ENCODE assay signal across 31 cellular contexts in genomic region chr5:25516136-25516535, GRCh38.
DNase-seq lines count a peak whose midpoint lies in the region; ATAC-seq, FAIRE-seq and TF ChIP-seq lines count a peak whose summit lies in the region.
"Had no signal": no experiment of that assay in that cellular context is flagged by ENCODE, and none has a peak within 500 bp of the region (broad histone marks: within the 10 kb centered on the region; RNA-seq: fewer than 3 reads in every experiment).

No MANE protein-coding gene starts in this region.

- CTCF ChIA-PET in PC-3 (lab: Charles Lee) = no interaction called here
- CTCF ChIA-PET in activated CD4-positive, alpha-beta memory T cell treated with anti-CD3 and anti-CD28 coated beads for 36 hours (lab: Charles Lee) = no interaction called here

- 0 out of 2 replicates have a peak overlapping the region, but pooled peaks have one; percentile 30 for H2AFZ ChIP-seq in GM23338
- no peak overlapping the region for H2AFZ ChIP-seq in PC-3 (ENCODE audit: low read length)
- H2AFZ ChIP-seq: GM23248 had no signal

- TF ChIP-seq CTCF in GM23338 (conservative IDR thresholded peaks at IDR 0.05; ENCODE audit: low read depth in 2 of 2) = no peak
- no peak for TF ChIP-seq CTCF in PC-3 (conservative IDR thresholded peaks at IDR 0.05; ENCODE audit: low read depth, low read length)

- H3K4me2 ChIP-seq in GM23338 (no peak overlapping the region), PC-3 (ENCODE audit: low read length) (no peak overlapping the region)

- peaks cover 2% of the 10 kb centered on the region for H3K27me3 Mint-ChIP-seq in GM23338 (ENCODE audit: insufficient read depth, low read depth, poor library complexity)
- H3K27me3 Mint-ChIP-seq in activated CD4-positive, alpha-beta memory T cell treated with anti-CD3 and anti-CD28 coated beads for 36 hours = no peaks in the 10 kb centered on the region
- H3K27me3 Mint-ChIP-seq: activated CD8-positive, alpha-beta memory T cell treated with anti-CD3 and anti-CD28 coated beads, Interleukin-2, amount 10 ng/mL, durations not matched to agents 7 days and 5 days; memory B cell; stimulated activated memory B cell treated with anti-CD40 and anti-IgM and Interleukin-4, amounts not matched to agents 10 μg/mL and 1 μg/mL and 100 μg/mL, for 72 hours had no signal

- no peaks in the 10 kb centered on the region for H3K9me3 ChIP-seq in PC-3 (ENCODE audit: low read length)
- H3K9me3 ChIP-seq: colonic mucosa, pancreas had no signal

- H3K4me1 ChIP-seq in GM23338 (ENCODE audit: insufficient read depth) (peaks cover 5% of the 10 kb centered on the region; the same call in 1 of the 2 replicates), PC-3 (ENCODE audit: insufficient read depth, low read length) (no peaks in the 10 kb centered on the region; the same call in 1 of the 2 replicates)
- H3K4me1 ChIP-seq: colonic mucosa, pancreas had no signal

- no peak overlapping the region for H3K9ac ChIP-seq in PC-3 (ENCODE audit: low read length)
- H3K9ac ChIP-seq: GM23248 had no signal

- H3K36me3 ChIP-seq in GM23338 (ENCODE audit: insufficient read depth) (no peaks in the 10 kb centered on the region), PC-3 (ENCODE audit: low read depth, low read length) (no peaks in the 10 kb centered on the region)
- H3K36me3 ChIP-seq: colonic mucosa, pancreas had no signal

- H3K27ac Mint-ChIP-seq in GM23338 = no peak overlapping the region
- H3K27ac Mint-ChIP-seq in activated CD4-positive, alpha-beta memory T cell treated with anti-CD3 and anti-CD28 coated beads for 36 hours = no peak overlapping the region
- H3K27ac Mint-ChIP-seq: activated CD8-positive, alpha-beta memory T cell treated with anti-CD3 and anti-CD28 coated beads, Interleukin-2, amount 10 ng/mL, durations not matched to agents 7 days and 5 days; immature natural killer cell; memory B cell; stimulated activated memory B cell treated with anti-CD40 and anti-IgM and Interleukin-4, amounts not matched to agents 10 μg/mL and 1 μg/mL and 100 μg/mL, for 72 hours; T-helper 1 cell treated with Interleukin-12 subunit alpha and Interleukin-12 subunit beta and Interleukin-4 antibody, amounts not matched to agents 30 μg/mL and 1 μg/mL, for 36 hours had no signal

- H3K36me3 Mint-ChIP-seq in GM23338 (ENCODE audit: low read depth) = 0 out of 3 replicates have a peak, but pooled peaks cover 3% of the 10 kb centered on the region
- no peaks in the 10 kb centered on the region for H3K36me3 Mint-ChIP-seq in activated CD4-positive, alpha-beta memory T cell treated with anti-CD3 and anti-CD28 coated beads for 36 hours
- H3K36me3 Mint-ChIP-seq: activated CD8-positive, alpha-beta memory T cell treated with anti-CD3 and anti-CD28 coated beads, Interleukin-2, amount 10 ng/mL, durations not matched to agents 7 days and 5 days; immature natural killer cell; memory B cell; stimulated activated memory B cell treated with anti-CD40 and anti-IgM and Interleukin-4, amounts not matched to agents 10 μg/mL and 1 μg/mL and 100 μg/mL, for 72 hours had no signal

- H3F3A ChIP-seq in GM23338 (replicated peaks; ENCODE audit: low read depth) (no peaks in the 10 kb centered on the region), PC-3 (ENCODE audit: low read length, unreplicated experiment) (no peaks in the 10 kb centered on the region)

- H3K27me3 ChIP-seq in GM23338 (ENCODE audit: insufficient read depth) = no peaks in the 10 kb centered on the region
- no peaks in the 10 kb centered on the region for H3K27me3 ChIP-seq in PC-3 (ENCODE audit: low read length)
- H3K27me3 ChIP-seq: colonic mucosa, pancreas had no signal

- H3K9me2 ChIP-seq in GM23338 (ENCODE audit: insufficient read depth) (peaks cover 8% of the 10 kb centered on the region; the same call in 1 of the 2 replicates), PC-3 (replicated peaks; ENCODE audit: low read length) (no peaks in the 10 kb centered on the region)

- DNase-seq in GM23338 (ENCODE audit: low spot score) (no peak), HTR-8/SVneo (ENCODE audit: insufficient read length, low spot score) (peak; percentile 28), PC-3 (peak; percentile 39), left kidney (ENCODE audit: low read depth, low spot score) (peak; percentile 5), NCI-H2227 (lab: John Stamatoyannopoulos, UW; ENCODE audit: unreplicated experiment) (no peak), T-helper 1 cell (no peak)
- DNase-seq in activated CD4-positive, alpha-beta memory T cell treated with anti-CD3 and anti-CD28 coated beads for 36 hours = no peak
- DNase-seq: activated CD8-positive, alpha-beta memory T cell treated with anti-CD3 and anti-CD28 coated beads, Interleukin-2, amount 10 ng/mL, durations not matched to agents 7 days and 5 days; activated gamma-delta T cell; activated T-cell treated with anti-CD3 and anti-CD28 coated beads, Interleukin-2, amount 50 U/mL, for 4 hours; colonic mucosa; COR-L47; DMS79 treated with DMSO at 0.1 percent for 48 hours; effector memory CD4-positive, alpha-beta T cell; GM23248; immature natural killer cell; KBM-7; NCI-H1436 treated with DMSO at 0.1 percent for 48 hours; NCI-H2107; pancreas; RPMI8226; trophoblast cell had no signal

- H3K4me3 ChIP-seq in GM23338 (no peak overlapping the region), PC-3 (ENCODE audit: low read length) (no peak overlapping the region)
- H3K4me3 ChIP-seq: colonic mucosa, GM23248, pancreas, skin epidermis had no signal

- no peak overlapping the region for H3K27ac ChIP-seq in GM23338 (ENCODE audit: low read depth)
- H3K27ac ChIP-seq in PC-3 (ENCODE audit: low read length) = no peak overlapping the region
- H3K27ac ChIP-seq: C4-2B, colonic mucosa, epithelial cell of prostate, GM23248, pancreas, skin epidermis had no signal

- H3K79me2 ChIP-seq in GM23338 (replicated peaks; ENCODE audit: insufficient read depth) (no peaks in the 10 kb centered on the region), PC-3 (ENCODE audit: low read length) (no peaks in the 10 kb centered on the region)

- peak; percentile 42 for FAIRE-seq in HTR-8/SVneo (lab: Jason Lieb, UNC)
- FAIRE-seq: astrocyte, pancreas had no signal

- no peaks in the 10 kb centered on the region for H4K20me1 ChIP-seq in GM23338 (replicated peaks; ENCODE audit: insufficient read depth)
- no peaks in the 10 kb centered on the region for H4K20me1 ChIP-seq in PC-3 (ENCODE audit: low read length)

- POLR2A ChIA-PET in PC-3 (lab: Charles Lee; ENCODE audit: unreplicated experiment) = interaction anchor here (0.7 kb wide), 1 partner anchor 72 kb away, joined by 4 read pairs; no protein-coding TSS in a partner anchor
- POLR2A ChIA-PET in activated CD4-positive, alpha-beta memory T cell treated with anti-CD3 and anti-CD28 coated beads for 36 hours (lab: Charles Lee) = no interaction called here

- H3K4me3 Mint-ChIP-seq in GM23338 = no peak overlapping the region
- no peak overlapping the region for H3K4me3 Mint-ChIP-seq in activated CD4-positive, alpha-beta memory T cell treated with anti-CD3 and anti-CD28 coated beads for 36 hours
- H3K4me3 Mint-ChIP-seq: activated CD8-positive, alpha-beta memory T cell treated with anti-CD3 and anti-CD28 coated beads, Interleukin-2, amount 10 ng/mL, durations not matched to agents 7 days and 5 days; activated T-cell treated with anti-CD3 and anti-CD28 coated beads, Interleukin-2, amount 50 U/mL, for 4 hours; immature natural killer cell; memory B cell; neural crest cell; stimulated activated memory B cell treated with anti-CD40 and anti-IgM and Interleukin-4, amounts not matched to agents 10 μg/mL and 1 μg/mL and 100 μg/mL, for 72 hours; T-helper 1 cell treated with Interleukin-12 subunit alpha and Interleukin-12 subunit beta and Interleukin-4 antibody, amounts not matched to agents 30 μg/mL and 1 μg/mL, for 36 hours had no signal

- peaks cover 7% of the 10 kb centered on the region; the same call in 1 of the 3 replicates for H3K4me1 Mint-ChIP-seq in GM23338
- H3K4me1 Mint-ChIP-seq in activated CD4-positive, alpha-beta memory T cell treated with anti-CD3 and anti-CD28 coated beads for 36 hours (ENCODE audit: low read depth) = no peaks in the 10 kb centered on the region
- H3K4me1 Mint-ChIP-seq: activated CD8-positive, alpha-beta memory T cell treated with anti-CD3 and anti-CD28 coated beads, Interleukin-2, amount 10 ng/mL, durations not matched to agents 7 days and 5 days; immature natural killer cell; memory B cell; neural crest cell; stimulated activated memory B cell treated with anti-CD40 and anti-IgM and Interleukin-4, amounts not matched to agents 10 μg/mL and 1 μg/mL and 100 μg/mL, for 72 hours had no signal

- intact Hi-C loops in PC-3 (cut with micrococcal nuclease) = loop anchor here (10.0 kb wide), 1 partner anchor 461 kb away; no protein-coding TSS in a partner anchor
- intact Hi-C loops in activated CD4-positive, alpha-beta memory T cell treated with anti-CD3 and anti-CD28 coated beads for 36 hours (cut with micrococcal nuclease) = no loop called here

- no TSS peak for BruUV-seq in PC-3 (replicated peaks; lab: Mats Ljungman, UMichigan)

- H3K9me3 Mint-ChIP-seq in GM23338 = peaks cover 3% of the 10 kb centered on the region; the same call in 1 of the 3 replicates
- peaks cover 16% of the 10 kb centered on the region for H3K9me3 Mint-ChIP-seq in activated CD4-positive, alpha-beta memory T cell treated with anti-CD3 and anti-CD28 coated beads for 36 hours
- H3K9me3 Mint-ChIP-seq: neural crest cell had no signal

- ATAC-seq in GM23338 (no peak), PC-3 (peak; percentile 94)
- ATAC-seq: activated CD8-positive, alpha-beta memory T cell treated with anti-CD3 and anti-CD28 coated beads, Interleukin-2, amount 10 ng/mL, durations not matched to agents 7 days and 5 days; activated T-cell treated with anti-CD3 and anti-CD28 coated beads, Interleukin-2, amount 50 U/mL, for 4 hours; left lobe of liver; pancreas; stimulated activated memory B cell treated with anti-CD40 and anti-IgM and Interleukin-4, amounts not matched to agents 10 μg/mL and 1 μg/mL and 100 μg/mL, for 72 hours had no signal

Comparison
In these comparisons a context has a peak if more than half of its experiments do, and no peak if none do; other contexts are left out.
1. DNase-seq: peak in HTR-8/SVneo (single experiment), PC-3 (single experiment) and left kidney (single experiment); none in GM23338 (single experiment), NCI-H2227 (single experiment), T-helper 1 cell (0 of 5) and activated CD4-positive, alpha-beta memory T cell treated with anti-CD3 and anti-CD28 coated beads for 36 hours (single experiment).